In the genomic region with DNA sequence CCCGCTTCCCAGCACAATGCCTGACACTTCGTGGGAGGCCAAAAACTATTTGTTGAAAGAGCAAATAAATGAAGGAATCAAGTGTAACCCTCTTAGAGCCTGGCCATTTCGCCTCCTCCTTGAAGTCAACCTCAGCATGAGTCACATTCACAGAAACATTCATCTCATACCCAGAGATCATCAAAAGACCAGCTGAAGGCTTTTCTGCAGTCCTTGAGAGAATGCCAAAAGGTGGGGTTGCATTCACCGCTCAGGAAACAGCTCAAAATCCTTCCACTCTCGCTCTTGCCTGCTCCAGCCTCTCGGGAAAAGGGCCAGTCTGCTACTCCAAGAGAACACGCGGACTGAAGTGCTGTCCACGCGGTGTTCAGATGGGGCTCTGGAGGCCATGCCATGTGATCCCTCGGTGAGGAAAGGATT, we compare ENCODE assay signal across 14 cellular contexts.
DNase-seq lines count a peak whose midpoint lies in the region; TF ChIP-seq lines count a peak whose summit lies in the region.
"Had no signal": no experiment of that assay in that cellular context is flagged by ENCODE, and none has a peak within 500 bp of the region (broad histone marks: within the 10 kb centered on the region; RNA-seq: fewer than 3 reads in every experiment).

No MANE protein-coding gene starts in this region.

- peaks cover 16% of the 10 kb centered on the region for H3K27me3 Mint-ChIP-seq in MCF 10A (ENCODE audit: insufficient read depth, unreplicated experiment)

- no peak for TF ChIP-seq POLR2A in breast epithelium (IDR thresholded peaks at IDR 0.05)
- no peak for TF ChIP-seq POLR2A in thyroid gland (IDR thresholded peaks at IDR 0.05)

- CTCF ChIA-PET in MCF 10A (lab: Yijun Ruan, JAX): interaction anchor here (0.6 to 2.2 kb wide), 2 partner anchors 19 to 30 kb away, joined by 3 to 7 read pairs; no protein-coding TSS in a partner anchor

- H3K4me1 ChIP-seq in breast epithelium (no peaks in the 10 kb centered on the region), thyroid gland (peaks cover 0 to 7% of the 10 kb centered on the region in 2 donors)
- H3K4me1 ChIP-seq: suprapubic skin had no signal

- intact Hi-C loops in MCF 10A (cut with micrococcal nuclease): no loop called here
- intact Hi-C loops in breast epithelium (cut with DNase I; ENCODE audit: low total_unique reads): no loop called here
- intact Hi-C loops in head of caudate nucleus (cut with DNase I): no loop called here
- intact Hi-C loops in thyroid gland (cut with DNase I): no loop called here

- H3K27me3 ChIP-seq in breast epithelium (no peaks in the 10 kb centered on the region), thyroid gland (no peaks in the 10 kb centered on the region)

- no peaks in the 10 kb centered on the region for H3K36me3 Mint-ChIP-seq in MCF 10A (ENCODE audit: insufficient read depth, unreplicated experiment)
- H3K36me3 Mint-ChIP-seq: CD4-positive, alpha-beta memory T cell had no signal

- H3K4me1 Mint-ChIP-seq in MCF 10A (ENCODE audit: insufficient read depth, unreplicated experiment): peaks cover 15% of the 10 kb centered on the region

- H3K27ac ChIP-seq in breast epithelium: no peak overlapping the region
- H3K27ac ChIP-seq in thyroid gland: no peak overlapping the region
- H3K27ac ChIP-seq: HL-60, spleen, suprapubic skin had no signal

- TF ChIP-seq CTCF in MCF 10A (IDR thresholded peaks at IDR 0.05; ENCODE audit: unreplicated experiment) (no peak), breast epithelium (IDR thresholded peaks at IDR 0.05) (no peak), thyroid gland (IDR thresholded peaks at IDR 0.05) (no peak)

- H3K27ac Mint-ChIP-seq in MCF 10A (ENCODE audit: low read depth, unreplicated experiment): no peak overlapping the region

- DNase-seq in MCF 10A (ENCODE audit: unreplicated experiment) (peak; percentile 39), breast epithelium (ENCODE audit: low spot score in 2 of 2) (no peak), T1000 (lab: John Stamatoyannopoulos, UW) (peak; percentile 62), head of caudate nucleus (peak in 31 of 42 donors; percentile 26 to 76 (median 53)), thyroid gland (peak; percentile 57 to 68), 8988T (no peak), SIG-M5 (lab: John Stamatoyannopoulos, UW) (no peak), SKM-1 (lab: John Stamatoyannopoulos, UW; ENCODE audit: unreplicated experiment) (no peak)
- DNase-seq: CD4-positive, alpha-beta memory T cell; effector CD8-positive, alpha-beta T cell; NCI-H2029 had no signal

- H3K9me3 Mint-ChIP-seq in MCF 10A (ENCODE audit: unreplicated experiment): no peaks in the 10 kb centered on the region

- H3K4me3 ChIP-seq in breast epithelium: no peak overlapping the region
- no peak overlapping the region for H3K4me3 ChIP-seq in thyroid gland (replicated peaks in 1 of 3)
- H3K4me3 ChIP-seq: spleen, suprapubic skin had no signal

- no peak overlapping the region for H3K4me3 Mint-ChIP-seq in MCF 10A (ENCODE audit: unreplicated experiment)
- H3K4me3 Mint-ChIP-seq: CD4-positive, alpha-beta memory T cell had no signal

- WGBS in thyroid gland, 2 donors: 20 to 26% methylated on average over 11 of the region's 11 CpGs

- H3K36me3 ChIP-seq in breast epithelium (no peaks in the 10 kb centered on the region), thyroid gland (no peaks in the 10 kb centered on the region)
- H3K36me3 ChIP-seq: spleen, suprapubic skin had no signal

- H3K9me3 ChIP-seq in breast epithelium: no peaks in the 10 kb centered on the region
- H3K9me3 ChIP-seq in thyroid gland: no peaks in the 10 kb centered on the region
- H3K9me3 ChIP-seq: spleen, suprapubic skin had no signal

- BruUV-seq in MCF 10A (replicated peaks; lab: Mats Ljungman, UMichigan): no TSS peak

- POLR2A ChIA-PET in MCF 10A (lab: Yijun Ruan, JAX): interaction anchor here (0.7 kb wide), 2 partner anchors 19 to 519 kb away, joined by 3 to 4 read pairs; no protein-coding TSS in a partner anchor

Comparison
In these comparisons a context has a peak if more than half of its experiments do, and no peak if none do; other contexts are left out.
1. DNase-seq: peak in MCF 10A (single experiment), T1000 (single experiment), head of caudate nucleus (31 of 42) and thyroid gland (2 of 2); none in breast epithelium (0 of 2), 8988T (single experiment), SIG-M5 (single experiment) and SKM-1 (single experiment).